Comparison of ENCODE assay signal across 27 cellular contexts in the genomic region with DNA sequence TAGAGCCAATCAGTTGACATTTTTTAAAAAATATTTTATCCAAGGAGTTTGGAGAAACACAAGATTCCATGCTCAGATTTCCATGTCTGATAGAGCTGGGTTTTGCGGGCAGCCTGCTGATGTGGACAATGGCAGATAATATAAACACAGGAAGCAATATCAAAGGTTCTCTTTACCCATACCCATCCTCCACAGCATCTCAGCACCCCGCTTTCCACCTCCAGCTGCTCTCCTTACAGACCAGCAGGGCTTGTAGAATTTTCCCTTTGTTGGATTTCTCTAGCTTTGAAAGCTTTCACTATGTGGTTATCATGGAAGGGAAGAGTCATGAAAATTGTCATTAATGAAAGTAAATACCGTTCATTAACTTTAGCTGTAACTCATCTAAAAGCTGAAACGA.
"Had no signal": no experiment of that assay in that cellular context is flagged by ENCODE, and none has a peak within 500 bp of the region (broad histone marks: within the 10 kb centered on the region; RNA-seq: fewer than 3 reads in every experiment).

No MANE protein-coding gene starts in this region.

- H3K27me3 ChIP-seq: esophagus squamous epithelium, sigmoid colon, testis, tibial artery had no signal

- H3K9me3 ChIP-seq: esophagus squamous epithelium, heart right ventricle, psoas muscle, sigmoid colon, testis, tibial artery had no signal

- DNase-seq: dermis blood vessel endothelial cell; effector memory CD4-positive, alpha-beta T cell; erythroblast; esophagus squamous epithelium; foreskin melanocyte; glutamatergic neuron; heart right ventricle; hippocampal formation; kidney; nucleus accumbens; posterior cingulate gyrus; psoas muscle; right cardiac atrium; sigmoid colon; stimulated activated CD4-positive, alpha-beta T cell treated with anti-CD3 and anti-CD28 coated beads, Interleukin-4, amount 100 ng/mL, for 4 hours; stimulated activated naive CD8-positive, alpha-beta T cell treated with anti-CD3 and anti-CD28 coated beads, Interleukin-15, Interleukin-2, amounts not matched to agents 100 U/mL and 50 U/mL, for 24 hours; substantia nigra; testis; tibial artery had no signal

- H3K36me3 Mint-ChIP-seq: memory B cell; natural killer cell treated with Interleukin-12 subunit alpha and Interleukin-12 subunit beta and Interleukin-15 and Interleukin-18, amount 100 ng/mL, for 72 hours; stimulated activated memory B cell treated with anti-CD40 and anti-IgM and Interleukin-4, amounts not matched to agents 10 μg/mL and 1 μg/mL and 100 μg/mL, for 72 hours; type B pancreatic cell had no signal

- ATAC-seq: heart right ventricle; left lobe of liver; natural killer cell treated with Interleukin-12 subunit alpha and Interleukin-12 subunit beta and Interleukin-15 and Interleukin-18, amount 100 ng/mL, for 72 hours; psoas muscle; right cardiac atrium; stimulated activated memory B cell treated with anti-CD40 and anti-IgM and Interleukin-4, amounts not matched to agents 10 μg/mL and 1 μg/mL and 100 μg/mL, for 72 hours; stimulated activated naive CD8-positive, alpha-beta T cell treated with anti-CD3 and anti-CD28 coated beads, Interleukin-15, Interleukin-2, amounts not matched to agents 100 U/mL and 50 U/mL, for 24 hours had no signal

- H3K36me3 ChIP-seq: esophagus squamous epithelium, heart right ventricle, sigmoid colon, tibial artery had no signal

- H3K27ac ChIP-seq: coronary artery, esophagus squamous epithelium, heart right ventricle, psoas muscle, sigmoid colon, testis, tibial artery had no signal

- H3K9me3 Mint-ChIP-seq: memory B cell; natural killer cell treated with Interleukin-12 subunit alpha and Interleukin-12 subunit beta and Interleukin-15 and Interleukin-18, amount 100 ng/mL, for 72 hours; neural crest cell; type B pancreatic cell had no signal

- H3K4me1 Mint-ChIP-seq: memory B cell; stimulated activated memory B cell treated with anti-CD40 and anti-IgM and Interleukin-4, amounts not matched to agents 10 μg/mL and 1 μg/mL and 100 μg/mL, for 72 hours had no signal

- H3K27ac Mint-ChIP-seq: memory B cell; natural killer cell treated with Interleukin-12 subunit alpha and Interleukin-12 subunit beta and Interleukin-15 and Interleukin-18, amount 100 ng/mL, for 72 hours; stimulated activated memory B cell treated with anti-CD40 and anti-IgM and Interleukin-4, amounts not matched to agents 10 μg/mL and 1 μg/mL and 100 μg/mL, for 72 hours; type B pancreatic cell had no signal

- H3K4me1 ChIP-seq: esophagus squamous epithelium, heart right ventricle, psoas muscle, sigmoid colon, testis, tibial artery had no signal

- H3K27me3 Mint-ChIP-seq: memory B cell; natural killer cell treated with Interleukin-12 subunit alpha and Interleukin-12 subunit beta and Interleukin-15 and Interleukin-18, amount 100 ng/mL, for 72 hours; stimulated activated memory B cell treated with anti-CD40 and anti-IgM and Interleukin-4, amounts not matched to agents 10 μg/mL and 1 μg/mL and 100 μg/mL, for 72 hours had no signal

- H3K4me3 ChIP-seq: coronary artery, esophagus squamous epithelium, heart right ventricle, lung, psoas muscle, sigmoid colon, testis, tibial artery had no signal

- H3K4me3 Mint-ChIP-seq: memory B cell; natural killer cell treated with Interleukin-12 subunit alpha and Interleukin-12 subunit beta and Interleukin-15 and Interleukin-18, amount 100 ng/mL, for 72 hours; neural crest cell; stimulated activated memory B cell treated with anti-CD40 and anti-IgM and Interleukin-4, amounts not matched to agents 10 μg/mL and 1 μg/mL and 100 μg/mL, for 72 hours; type B pancreatic cell had no signal
